In genomic region chr11:34784318-34784841, GRCh38 we compare ENCODE assay signal across 22 cellular contexts.
"Had no signal": no experiment of that assay in that cellular context is flagged by ENCODE, and none has a peak within 500 bp of the region (broad histone marks: within the 10 kb centered on the region; RNA-seq: fewer than 3 reads in every experiment).

No MANE protein-coding gene starts in this region.

- DNase-seq: activated CD4-positive, alpha-beta memory T cell treated with anti-CD3 and anti-CD28 coated beads for 36 hours; activated CD4-positive, alpha-beta T cell treated with anti-CD3 and anti-CD28 coated beads for 36 hours; activated naive CD4-positive, alpha-beta T cell treated with Interleukin-2 at 50 U/mL for 16 hours; activated naive CD8-positive, alpha-beta T cell treated with anti-CD3 and anti-CD28 coated beads, Interleukin-2, amount 50 U/mL, for 24 hours; activated T-cell treated with anti-CD3 and anti-CD28 coated beads for 4 hours; anterior cingulate cortex; central memory CD4-positive, alpha-beta T cell; endodermal cell; erythroblast; midbrain; nephron progenitor cell; nucleus accumbens; posterior cingulate gyrus; stimulated activated CD4-positive, alpha-beta T cell treated with anti-CD3 and anti-CD28 coated beads, Interleukin-2, amount 100 ng/mL, for 48 hours; transverse colon had no signal

- H3K4me3 ChIP-seq: transverse colon, vagina had no signal

- ATAC-seq: activated CD4-positive, alpha-beta T cell treated with anti-CD3 and anti-CD28 coated beads for 36 hours; activated naive CD8-positive, alpha-beta T cell treated with anti-CD3 and anti-CD28 coated beads, Interleukin-2, amount 50 U/mL, for 24 hours; WTC11 had no signal

- FAIRE-seq: colon, islet of Langerhans, TTC549 had no signal

- H3K36me3 ChIP-seq: transverse colon, vagina had no signal

- H3K27ac ChIP-seq: transverse colon, vagina had no signal

- H3K4me1 Mint-ChIP-seq: activated CD4-positive, alpha-beta T cell treated with anti-CD3 and anti-CD28 coated beads for 36 hours; activated naive CD8-positive, alpha-beta T cell treated with anti-CD3 and anti-CD28 coated beads, Interleukin-2, amount 50 U/mL, for 24 hours; brain; WTC11 had no signal

- H3K27me3 ChIP-seq: transverse colon, vagina had no signal

- H3K4me3 Mint-ChIP-seq: activated CD4-positive, alpha-beta memory T cell treated with anti-CD3 and anti-CD28 coated beads for 36 hours; activated CD4-positive, alpha-beta T cell treated with anti-CD3 and anti-CD28 coated beads for 36 hours; activated naive CD8-positive, alpha-beta T cell treated with anti-CD3 and anti-CD28 coated beads, Interleukin-2, amount 50 U/mL, for 24 hours; brain; endodermal cell; nephron progenitor cell; stimulated activated naive CD8-positive, alpha-beta T cell treated with anti-CD3 and anti-CD28 coated beads, Interleukin-15, Interleukin-2, amounts not matched to agents 100 ng/mL and 50 ng/mL, for 24 hours; WTC11 had no signal

- H3K9me3 ChIP-seq: transverse colon, vagina had no signal

- H3K27ac Mint-ChIP-seq: activated CD4-positive, alpha-beta memory T cell treated with anti-CD3 and anti-CD28 coated beads for 36 hours; activated CD4-positive, alpha-beta T cell treated with anti-CD3 and anti-CD28 coated beads for 36 hours; activated naive CD8-positive, alpha-beta T cell treated with anti-CD3 and anti-CD28 coated beads, Interleukin-2, amount 50 U/mL, for 24 hours; brain; endodermal cell; nephron progenitor cell; stimulated activated naive CD8-positive, alpha-beta T cell treated with anti-CD3 and anti-CD28 coated beads, Interleukin-15, Interleukin-2, amounts not matched to agents 100 ng/mL and 50 ng/mL, for 24 hours; WTC11 had no signal

- H3K36me3 Mint-ChIP-seq: activated CD4-positive, alpha-beta memory T cell treated with anti-CD3 and anti-CD28 coated beads for 36 hours; WTC11 had no signal

- H3K4me1 ChIP-seq: vagina had no signal

- H3K27me3 Mint-ChIP-seq: brain had no signal

- H3K9me3 Mint-ChIP-seq: activated CD4-positive, alpha-beta memory T cell treated with anti-CD3 and anti-CD28 coated beads for 36 hours; activated naive CD8-positive, alpha-beta T cell treated with anti-CD3 and anti-CD28 coated beads, Interleukin-2, amount 50 U/mL, for 24 hours; stimulated activated naive CD8-positive, alpha-beta T cell treated with anti-CD3 and anti-CD28 coated beads, Interleukin-15, Interleukin-2, amounts not matched to agents 100 ng/mL and 50 ng/mL, for 24 hours had no signal
